ENCODE assay signal across 8 cellular contexts in the genomic region with DNA sequence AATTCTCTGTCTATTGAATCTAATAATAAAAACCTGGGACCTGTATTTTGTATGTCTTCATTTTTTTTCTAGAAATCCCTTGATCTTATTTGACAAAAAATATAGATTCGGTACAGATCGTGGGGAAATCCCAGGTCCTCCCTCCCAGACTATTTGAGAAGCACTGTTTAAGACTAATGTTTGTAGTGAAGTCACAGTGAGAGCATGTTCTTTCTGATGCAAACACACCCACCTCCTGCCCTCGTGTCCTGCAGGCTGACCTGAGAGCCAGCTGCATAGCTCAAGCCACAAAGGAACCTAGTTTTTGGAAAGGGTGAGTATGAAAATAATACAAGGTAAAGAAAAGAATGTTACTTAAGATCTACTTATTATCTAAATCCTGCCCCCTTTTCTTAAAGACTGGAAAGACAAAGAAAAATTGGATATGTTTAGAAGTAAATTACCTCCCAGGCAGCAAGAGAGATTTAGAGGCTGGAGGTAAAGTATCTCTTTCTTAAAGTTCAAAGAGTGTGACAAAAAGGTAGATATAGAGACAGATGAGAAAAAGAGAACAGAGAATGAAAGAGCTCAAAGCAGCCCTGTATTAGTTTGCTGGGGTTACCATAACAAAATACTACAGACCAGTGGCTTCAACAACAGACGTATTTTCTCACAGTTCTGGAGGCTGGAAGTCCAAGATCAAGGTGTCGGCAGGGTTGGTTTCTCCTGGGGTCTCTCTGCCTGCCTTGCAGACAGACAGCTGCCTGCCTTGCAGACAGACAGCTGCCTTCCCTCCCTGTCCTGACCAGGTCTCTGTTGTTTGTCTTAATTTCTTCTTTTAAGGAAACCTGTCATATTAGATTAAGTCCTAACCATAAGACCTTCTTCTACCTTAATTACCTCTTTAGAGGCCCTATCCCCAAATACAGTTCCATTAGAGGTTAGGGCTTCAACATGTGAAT. TPM values are rescaled to one million over a fixed set of nuclear protein-coding genes. Genes with fewer than 3 reads are reported as not detected.
DNase-seq lines count a peak whose midpoint lies in the region; ATAC-seq and TF ChIP-seq lines count a peak whose summit lies in the region.

No MANE protein-coding gene starts in this region.

- H2AFZ ChIP-seq in ACC112 (ENCODE audit: low read length, unreplicated experiment): peak overlapping the region; percentile 77
- no peak overlapping the region for H2AFZ ChIP-seq in PC-9

- H3K9me2 ChIP-seq in PC-9 (ENCODE audit: insufficient read depth): no peaks in the 10 kb centered on the region

- CTCF ChIA-PET in PC-9 (lab: Charles Lee): interaction anchor here (0.7 to 1.2 kb wide), 2 partner anchors 110 to 325 kb away, joined by 3 to 4 read pairs; no protein-coding TSS in a partner anchor

- TF ChIP-seq CTCF in PC-9 (conservative IDR thresholded peaks at IDR 0.05) (no peak), brain microvascular endothelial cell (IDR thresholded peaks at IDR 0.05; ENCODE audit: low read depth, low read length, missing control alignments) (no peak)

- DNase-seq in PC-9 (no peak), brain microvascular endothelial cell (no peak), NOMO-1 (lab: John Stamatoyannopoulos, UW; ENCODE audit: unreplicated experiment in 2 of 2) (no peak)

- H3K27me3 ChIP-seq in ACC112 (ENCODE audit: insufficient read depth, low read length) (peaks cover 16% of the 10 kb centered on the region), PC-9 (ENCODE audit: insufficient read depth, low read depth) (no peaks in the 10 kb centered on the region), brain microvascular endothelial cell (replicated peaks) (no peaks in the 10 kb centered on the region)

- in situ Hi-C loops in brain microvascular endothelial cell (cut with HindIII; ENCODE audit: low pct_ligation_motif_present, low sequenced_read_pairs): loop anchor here (25.0 kb wide), 1 partner anchor 325 kb away; no protein-coding TSS in a partner anchor

- no peaks in the 10 kb centered on the region for H3K4me1 ChIP-seq in ACC112 (ENCODE audit: control insufficient read depth, insufficient read depth, low read length, unreplicated experiment)
- H3K4me1 ChIP-seq in PC-9 (replicated peaks; ENCODE audit: insufficient read depth): no peaks in the 10 kb centered on the region

- POLR2A ChIA-PET in PC-9 (lab: Charles Lee; ENCODE audit: unreplicated experiment): no interaction called here

- intact Hi-C loops in PC-9 (cut with micrococcal nuclease; ENCODE audit: unreplicated experiment): loop anchor here (1.0 to 5.0 kb wide), 4 partner anchors 136 to 465 kb away; no protein-coding TSS in a partner anchor

- no peak overlapping the region for H3K27ac ChIP-seq in ACC112 (ENCODE audit: low read depth, low read length)
- H3K27ac ChIP-seq in PC-9: no peak overlapping the region
- no peak overlapping the region for H3K27ac ChIP-seq in brain microvascular endothelial cell

- no peaks in the 10 kb centered on the region for H3F3A ChIP-seq in PC-9 (ENCODE audit: insufficient read depth, low read depth)

- BruUV-seq in PC-9 (replicated peaks; lab: Mats Ljungman, UMichigan): no TSS peak

- H3K36me3 ChIP-seq in ACC112 (ENCODE audit: insufficient read depth, low read length) (no peaks in the 10 kb centered on the region), PC-9 (ENCODE audit: low read depth) (no peaks in the 10 kb centered on the region), brain microvascular endothelial cell (replicated peaks) (no peaks in the 10 kb centered on the region)

- H4K20me1 ChIP-seq in PC-9 (ENCODE audit: insufficient read depth): no peaks in the 10 kb centered on the region

- peak overlapping the region; percentile 64; the same call in 1 of the 2 replicates for H3K4me2 ChIP-seq in PC-9

- no peaks in the 10 kb centered on the region for H3K9me3 ChIP-seq in PC-9 (ENCODE audit: insufficient read depth, low read depth)

- H3K79me2 ChIP-seq in ACC112 (ENCODE audit: control insufficient read depth, insufficient read depth, low read length, unreplicated experiment) (no peaks in the 10 kb centered on the region), PC-9 (ENCODE audit: low read depth) (no peaks in the 10 kb centered on the region)

- H3K4me3 ChIP-seq in ACC112 (ENCODE audit: low read depth, low read length) (no peak overlapping the region), PC-9 (no peak overlapping the region), brain microvascular endothelial cell (ENCODE audit: low read depth, low read length) (no peak overlapping the region)

- peak; percentile 24 for ATAC-seq in GM19467 (IDR thresholded peaks at IDR 0.05; ENCODE audit: unreplicated experiment)
- peak; percentile 51 for ATAC-seq in HG02938 (IDR thresholded peaks at IDR 0.05; ENCODE audit: unreplicated experiment)
- no peak for ATAC-seq in HG03469 (IDR thresholded peaks at IDR 0.05; ENCODE audit: unreplicated experiment)
- ATAC-seq in HG03108 (IDR thresholded peaks at IDR 0.05; ENCODE audit: unreplicated experiment): no peak

RNA-seq across cellular contexts. Expression of gene DCTD, which starts 20.4 kb away (rescaled TPM):
- 116 and 117 TPM in 2 replicates for total RNA-seq in PC-9 (2021)

Comparison
In these comparisons a context has a peak if more than half of its experiments do, and no peak if none do; other contexts are left out.
1. ATAC-seq: peak in GM19467 (single experiment) and HG02938 (single experiment); none in HG03469 (single experiment) and HG03108 (single experiment).